Comparison of ENCODE assay signal across 9 cellular contexts in genomic region chr13:28754698-28755545, GRCh38. TPM values are rescaled to one million over a fixed set of nuclear protein-coding genes. Genes with fewer than 3 reads are reported as not detected.
DNase-seq lines count a peak whose midpoint lies in the region; ATAC-seq and TF ChIP-seq lines count a peak whose summit lies in the region.
"Had no signal": no experiment of that assay in that cellular context is flagged by ENCODE, and none has a peak within 500 bp of the region (broad histone marks: within the 10 kb centered on the region; RNA-seq: fewer than 3 reads in every experiment).

No MANE protein-coding gene starts in this region.

- no peaks in the 10 kb centered on the region for H3K9me3 ChIP-seq in testis

- no peak for TF ChIP-seq POLR2A in testis (IDR thresholded peaks at IDR 0.05)

- peaks cover 3% of the 10 kb centered on the region for H3K4me1 ChIP-seq in testis

- peaks cover 6% of the 10 kb centered on the region for H3K4me1 Mint-ChIP-seq in activated naive CD8-positive, alpha-beta T cell treated with anti-CD3 and anti-CD28 coated beads for 36 hours

- DNase-seq in AML-193 (lab: John Stamatoyannopoulos, UW) = peak; percentile 89 to 91
- no peak for DNase-seq in activated naive CD8-positive, alpha-beta T cell treated with anti-CD3 and anti-CD28 coated beads for 36 hours
- peak; percentile 56 for DNase-seq in iPS-NIHi7 (ENCODE audit: extremely low spot score)
- DNase-seq in testis = no peak
- no peak for DNase-seq in cerebellar nuclear complex (lab: John Stamatoyannopoulos, UW)

- H3K27ac ChIP-seq in testis = peak overlapping the region; percentile 11 to 26

- peak overlapping the region; percentile 46 for H3K4me3 Mint-ChIP-seq in activated naive CD8-positive, alpha-beta T cell treated with anti-CD3 and anti-CD28 coated beads for 36 hours
- H3K4me3 Mint-ChIP-seq: brain had no signal

- H3K27me3 Mint-ChIP-seq in activated naive CD8-positive, alpha-beta T cell treated with anti-CD3 and anti-CD28 coated beads for 36 hours = no peaks in the 10 kb centered on the region

- peak overlapping the region; percentile 31 to 43 for H3K4me3 ChIP-seq in testis

- intact Hi-C loops in testis (cut with DNase I; ENCODE audit: low total_unique reads) = no loop called here

- no peak for TF ChIP-seq CTCF in testis (IDR thresholded peaks at IDR 0.05)

- no peaks in the 10 kb centered on the region for H3K36me3 ChIP-seq in testis (ENCODE audit: low read depth, missing control alignments)

- no peaks in the 10 kb centered on the region for H3K27me3 ChIP-seq in testis

- WGBS in testis, 2 donors = 41 to 62% methylated on average over 29 to 32 of the region's 32 CpGs

- peaks cover 17% of the 10 kb centered on the region for H3K9me3 Mint-ChIP-seq in activated naive CD8-positive, alpha-beta T cell treated with anti-CD3 and anti-CD28 coated beads for 36 hours

- peak overlapping the region; percentile 76 for H3K27ac Mint-ChIP-seq in activated naive CD8-positive, alpha-beta T cell treated with anti-CD3 and anti-CD28 coated beads for 36 hours
- H3K27ac Mint-ChIP-seq: brain had no signal

- ATAC-seq in HG03432 (IDR thresholded peaks at IDR 0.05; ENCODE audit: unreplicated experiment) (peak; percentile 60), HG02884 (IDR thresholded peaks at IDR 0.05; ENCODE audit: unreplicated experiment) (no peak), GM21381 (IDR thresholded peaks at IDR 0.05; ENCODE audit: unreplicated experiment) (no peak)

- H3K36me3 Mint-ChIP-seq in activated naive CD8-positive, alpha-beta T cell treated with anti-CD3 and anti-CD28 coated beads for 36 hours = peaks cover 2% of the 10 kb centered on the region
- H3K36me3 Mint-ChIP-seq: brain had no signal

RNA-seq across cellular contexts. Expression of gene SLC46A3, which starts 36.2 kb away (rescaled TPM):
- 1 to 10 TPM; 2.6 to 3.2 TPM for total RNA-seq in activated naive CD8-positive, alpha-beta T cell treated with anti-CD3 and anti-CD28 coated beads for 36 hours
- total RNA-seq in testis = 10 to 100 TPM; 30.5 to 36.0 TPM
- polyA plus RNA-seq in testis (ENCODE audit: insufficient read depth, low read depth, low replicate concordance) = 22.9 TPM

Comparison
In these comparisons a context has a peak if more than half of its experiments do, and no peak if none do; other contexts are left out.
1. DNase-seq: peak in AML-193 (2 of 2) and iPS-NIHi7 (single experiment); none in activated naive CD8-positive, alpha-beta T cell treated with anti-CD3 and anti-CD28 coated beads for 36 hours (single experiment), testis (single experiment) and cerebellar nuclear complex (0 of 2).
2. RNA of gene SLC46A3, which starts 36.2 kb away (total RNA-seq): 30.5 to 36.0 TPM in testis; 2.6 to 3.2 TPM in activated naive CD8-positive, alpha-beta T cell treated with anti-CD3 and anti-CD28 coated beads for 36 hours; every median in the first group is over 4 times any median in the second.